In genomic region chr5:141637266-141637692, GRCh38 we compare ENCODE assay signal across 8 cellular contexts. TPM values are rescaled to one million over a fixed set of nuclear protein-coding genes. Genes with fewer than 3 reads are reported as not detected.
DNase-seq lines count a peak whose midpoint lies in the region; ATAC-seq and TF ChIP-seq lines count a peak whose summit lies in the region.

No MANE protein-coding gene starts in this region.

- peak; percentile 26 for ATAC-seq in HG03175 (IDR thresholded peaks at IDR 0.05; ENCODE audit: unreplicated experiment)
- peak; percentile 65 for ATAC-seq in central memory CD8-positive, alpha-beta T cell (replicated peaks; ENCODE audit: extremely low read depth, poor library complexity, severe bottlenecking)

- peaks cover 48% of the 10 kb centered on the region for H3K4me1 Mint-ChIP-seq in central memory CD8-positive, alpha-beta T cell

- DNase-seq in NCI-H82 (lab: John Stamatoyannopoulos, UW) (peak; percentile 57), NCI-H82 treated with DMSO at 0.1 percent for 48 hours (lab: John Stamatoyannopoulos, UW; ENCODE audit: unreplicated experiment) (no peak), WERI-Rb-1 (peak; percentile 56), lower leg skin (ENCODE audit: low spot score in 2 of 2) (peak in 1 of 2 donors; percentile 88), NCI-H2029 (lab: John Stamatoyannopoulos, UW) (no peak)
- DNase-seq in central memory CD8-positive, alpha-beta T cell (ENCODE audit: low spot score in 2 of 2): no peak
- DNase-seq in stimulated activated CD8-positive, alpha-beta memory T cell treated with anti-CD3 and anti-CD28 coated beads, Interleukin-7, amount 100 ng/mL, for 24 hours (ENCODE audit: low read depth): peak; percentile 17

- no peaks in the 10 kb centered on the region for H3K9me3 Mint-ChIP-seq in central memory CD8-positive, alpha-beta T cell

- TF ChIP-seq POLR2A in lower leg skin (IDR thresholded peaks at IDR 0.05): no peak

- no peaks in the 10 kb centered on the region for H3K27me3 Mint-ChIP-seq in central memory CD8-positive, alpha-beta T cell

- TF ChIP-seq CTCF in WERI-Rb-1 (IDR thresholded peaks at IDR 0.05; ENCODE audit: low read depth, low read length) (no peak), lower leg skin (IDR thresholded peaks at IDR 0.05) (no peak)

- H3K27ac ChIP-seq in WERI-Rb-1: peak overlapping the region; percentile 87

- intact Hi-C loops in lower leg skin (cut with DNase I; ENCODE audit: low total_unique reads): no loop called here

- peak overlapping the region; percentile 61 for H3K27ac Mint-ChIP-seq in central memory CD8-positive, alpha-beta T cell (ENCODE audit: low read depth)

- H3K4me3 Mint-ChIP-seq in central memory CD8-positive, alpha-beta T cell: peak overlapping the region; percentile 84

- no peaks in the 10 kb centered on the region for H3K27me3 ChIP-seq in WERI-Rb-1 (ENCODE audit: insufficient read depth, low read depth, severe bottlenecking)

- peak overlapping the region; percentile 78 for H3K4me3 ChIP-seq in WERI-Rb-1 (ENCODE audit: low read depth, low read length)
- H3K4me3 ChIP-seq in lower leg skin (ENCODE audit: low read depth, poor library complexity, severe bottlenecking): peak overlapping the region; percentile 83

- peaks cover 14% of the 10 kb centered on the region for H3K36me3 Mint-ChIP-seq in central memory CD8-positive, alpha-beta T cell (ENCODE audit: insufficient read depth)

- peaks cover 46% of the 10 kb centered on the region for H3K36me3 ChIP-seq in WERI-Rb-1

- no peaks in the 10 kb centered on the region for H3K9me3 ChIP-seq in WERI-Rb-1 (ENCODE audit: severe bottlenecking)

- 1% methylated on average over 31 to 44 of the region's 46 CpGs for WGBS in lower leg skin, 2 donors

RNA-seq across cellular contexts. Expression of gene RELL2, which starts 0.5 kb away (rescaled TPM):
- 10 to 100 TPM in 2 of 4 donors, 1 to 10 TPM in 2; 5.9 to 11.4 (median 9.0) TPM for total RNA-seq in lower leg skin

RNA-seq across cellular contexts. Expression of gene HDAC3, which starts 0.6 kb away (rescaled TPM):
- total RNA-seq in lower leg skin: 10 to 100 TPM; 49.4 to 66.4 (median 52.7) TPM

RNA-seq across cellular contexts. Expression of gene FCHSD1, which starts 13.9 kb away (rescaled TPM):
- 100 to 1,000 TPM in 2 of 4 donors, 10 to 100 TPM in 2; 72.1 to 136 (median 101) TPM for total RNA-seq in lower leg skin

RNA-seq across cellular contexts. Expression of gene DIAPH1, which starts 18.5 kb away (rescaled TPM):
- total RNA-seq in lower leg skin: 100 to 1,000 TPM in 1 of 4 donors, 10 to 100 TPM in 3; 64.9 to 101 (median 88.7) TPM

RNA-seq across cellular contexts. Expression of gene ARAP3, which starts 44.8 kb away (rescaled TPM):
- total RNA-seq in lower leg skin: 1 to 10 TPM; 2.1 to 4.2 (median 3.7) TPM

Comparison
In these comparisons a context has a peak if more than half of its experiments do, and no peak if none do; other contexts are left out.
1. DNase-seq: peak in NCI-H82 (single experiment), WERI-Rb-1 (single experiment) and stimulated activated CD8-positive, alpha-beta memory T cell treated with anti-CD3 and anti-CD28 coated beads, Interleukin-7, amount 100 ng/mL, for 24 hours (single experiment); none in NCI-H82 treated with DMSO at 0.1 percent for 48 hours (single experiment), central memory CD8-positive, alpha-beta T cell (0 of 2) and NCI-H2029 (single experiment).